Comparison of ENCODE assay signal across 24 cellular contexts in genomic region chrX:11609109-11609508, GRCh38. TPM values are rescaled to one million over a fixed set of nuclear protein-coding genes. Genes with fewer than 3 reads are reported as not detected.
A peak's percentile ranks its signal among the peaks of the same experiment; 100 is the strongest.
DNase-seq lines count a peak whose midpoint lies in the region; ATAC-seq and TF ChIP-seq lines count a peak whose summit lies in the region.
"Had no signal": no experiment of that assay in that cellular context is flagged by ENCODE, and none has a peak within 500 bp of the region (broad histone marks: within the 10 kb centered on the region; RNA-seq: fewer than 3 reads in every experiment).

No MANE protein-coding gene starts in this region.

- H3K4me2 ChIP-seq in OCI-LY3 (ENCODE audit: low read length) = peak overlapping the region; percentile 60
- H3K4me2 ChIP-seq: PC-9 had no signal

- H3K9ac ChIP-seq in OCI-LY3 (ENCODE audit: low read length) = peak overlapping the region; percentile 45; the same call in 1 of the 2 replicates
- H3K9ac ChIP-seq: GM23248 had no signal

- no peaks in the 10 kb centered on the region for H3K36me3 Mint-ChIP-seq in progenitor cell of endocrine pancreas (ENCODE audit: insufficient read depth)
- H3K36me3 Mint-ChIP-seq: CD8-positive, alpha-beta T cell; natural killer cell had no signal

- H3K27ac ChIP-seq in OCI-LY3 (ENCODE audit: low read length) (peak overlapping the region; percentile 80), uterus (no peak overlapping the region), upper lobe of right lung (no peak overlapping the region)
- H3K27ac ChIP-seq: epithelial cell of prostate, GM23248, pancreas, PC-9, SK-N-MC had no signal

- H2AFZ ChIP-seq in OCI-LY3 (ENCODE audit: low read depth, low read length) = no peak overlapping the region; the same call in 1 of the 2 replicates
- H2AFZ ChIP-seq: GM23248, PC-9 had no signal

- intact Hi-C loops in uterus (cut with DNase I; ENCODE audit: low total_unique reads) (no loop called here), upper lobe of right lung (cut with DNase I) (no loop called here)

- no peaks in the 10 kb centered on the region for H3K4me1 Mint-ChIP-seq in progenitor cell of endocrine pancreas (ENCODE audit: low read depth)
- H3K4me1 Mint-ChIP-seq: activated T-helper 17 cell treated with anti-CD3 and anti-CD28 coated beads, Interleukin-2, amount 50 U/mL, for 72 hours; natural killer cell had no signal

- peaks cover 11% of the 10 kb centered on the region for H3K9me3 Mint-ChIP-seq in progenitor cell of endocrine pancreas (ENCODE audit: low read depth)
- H3K9me3 Mint-ChIP-seq: activated T-helper 17 cell treated with anti-CD3 and anti-CD28 coated beads, Interleukin-2, amount 50 U/mL, for 72 hours; CD8-positive, alpha-beta T cell; natural killer cell had no signal

- DNase-seq in SW480 (ENCODE audit: low spot score) (no peak), uterus (no peak), upper lobe of right lung (no peak), progenitor cell of endocrine pancreas (ENCODE audit: low spot score, unreplicated experiment) (no peak)
- DNase-seq: CD8-positive, alpha-beta T cell; DND-41; foreskin melanocyte; GM23248; natural killer cell; NCI-H1436; NCI-H2171 treated with DMSO at 0.1 percent for 48 hours; NCI-H774; pancreas; PC-9; stimulated activated CD4-positive, alpha-beta T cell treated with anti-CD3 and anti-CD28 coated beads, Interleukin-2, amount 100 ng/mL, for 24 hours; T1000 had no signal

- TF ChIP-seq CTCF in OCI-LY3 (IDR thresholded peaks at IDR 0.05; ENCODE audit: low read depth, low read length) (no peak), uterus (IDR thresholded peaks at IDR 0.05) (no peak), upper lobe of right lung (IDR thresholded peaks at IDR 0.05) (no peak), progenitor cell of endocrine pancreas (IDR thresholded peaks at IDR 0.05; ENCODE audit: unreplicated experiment) (no peak)

- ATAC-seq in GM18519 (IDR thresholded peaks at IDR 0.05; ENCODE audit: low FRiP score, unreplicated experiment) (peak; percentile 62), GM19467 (IDR thresholded peaks at IDR 0.05; ENCODE audit: unreplicated experiment) (peak; percentile 49), HG02884 (IDR thresholded peaks at IDR 0.05; ENCODE audit: unreplicated experiment) (peak; percentile 65), upper lobe of right lung (no peak)
- ATAC-seq: activated CD4-positive, CD25-positive, alpha-beta regulatory T cell treated with anti-CD3 and anti-CD28 coated beads, Interleukin-2, amount 50 U/mL, for 24 hours; activated T-helper 17 cell treated with anti-CD3 and anti-CD28 coated beads, Interleukin-2, amount 50 U/mL, for 72 hours; CD8-positive, alpha-beta T cell; natural killer cell; pancreas had no signal

- H3K4me1 ChIP-seq in OCI-LY3 (ENCODE audit: low read length) (peaks cover 43% of the 10 kb centered on the region), uterus (no peaks in the 10 kb centered on the region), upper lobe of right lung (no peaks in the 10 kb centered on the region)
- H3K4me1 ChIP-seq: pancreas had no signal

- TF ChIP-seq POLR2A in uterus (IDR thresholded peaks at IDR 0.05) = no peak

- no peak overlapping the region for H3K27ac Mint-ChIP-seq in progenitor cell of endocrine pancreas
- H3K27ac Mint-ChIP-seq: activated T-helper 17 cell treated with anti-CD3 and anti-CD28 coated beads, Interleukin-2, amount 50 U/mL, for 72 hours; CD8-positive, alpha-beta T cell; natural killer cell had no signal

- 0 out of 2 replicates have a peak overlapping the region, but pooled peaks have one; percentile 30 for H3K4me3 ChIP-seq in OCI-LY3 (ENCODE audit: low read length)
- no peak overlapping the region for H3K4me3 ChIP-seq in uterus
- H3K4me3 ChIP-seq in upper lobe of right lung = no peak overlapping the region
- H3K4me3 ChIP-seq: GM23248, pancreas, PC-9, SK-N-MC had no signal

- H4K20me1 ChIP-seq in OCI-LY3 (ENCODE audit: insufficient read depth, low read length) = no peaks in the 10 kb centered on the region

- H3K4me3 Mint-ChIP-seq in progenitor cell of endocrine pancreas (ENCODE audit: low read depth) = no peak overlapping the region
- H3K4me3 Mint-ChIP-seq: activated T-helper 17 cell treated with anti-CD3 and anti-CD28 coated beads, Interleukin-2, amount 50 U/mL, for 72 hours; CD8-positive, alpha-beta T cell; natural killer cell had no signal

- no peaks in the 10 kb centered on the region for H3K79me2 ChIP-seq in OCI-LY3 (ENCODE audit: low read length)

- no peaks in the 10 kb centered on the region for H3K27me3 ChIP-seq in OCI-LY3 (ENCODE audit: low read depth, low read length)
- no peaks in the 10 kb centered on the region for H3K27me3 ChIP-seq in uterus
- no peaks in the 10 kb centered on the region for H3K27me3 ChIP-seq in upper lobe of right lung

- no peaks in the 10 kb centered on the region for H3K27me3 Mint-ChIP-seq in progenitor cell of endocrine pancreas

- H3K36me3 ChIP-seq in OCI-LY3 (replicated peaks; ENCODE audit: low read depth, low read length) (peaks cover 9% of the 10 kb centered on the region), uterus (no peaks in the 10 kb centered on the region), upper lobe of right lung (no peaks in the 10 kb centered on the region)
- H3K36me3 ChIP-seq: pancreas had no signal

- H3K9me3 ChIP-seq in OCI-LY3 (ENCODE audit: insufficient read depth, low read length) (peaks cover 13% of the 10 kb centered on the region; the same call in 1 of the 2 replicates), uterus (no peaks in the 10 kb centered on the region), upper lobe of right lung (no peaks in the 10 kb centered on the region)
- H3K9me3 ChIP-seq: pancreas had no signal

RNA-seq across cellular contexts. Expression of gene ARHGAP6, which starts 56.6 kb away (rescaled TPM):
- 10 to 100 TPM; 17.2 to 47.0 (median 21.6) TPM for total RNA-seq in uterus
- 17.1 TPM for total RNA-seq in upper lobe of right lung
- 1.9 TPM in 2 replicates for total RNA-seq in progenitor cell of endocrine pancreas
- total RNA-seq: activated T-helper 17 cell treated with anti-CD3 and anti-CD28 coated beads, Interleukin-2, amount 50 U/mL, for 72 hours; CD8-positive, alpha-beta T cell; PC-9 had no signal
